Comparison of ENCODE assay signal across 12 cellular contexts in genomic region chr2:238376884-238377391, GRCh38. TPM values are rescaled to one million over a fixed set of nuclear protein-coding genes. Genes with fewer than 3 reads are reported as not detected.
DNase-seq lines count a peak whose midpoint lies in the region; ATAC-seq lines count a peak whose summit lies in the region.
"Had no signal": no experiment of that assay in that cellular context is flagged by ENCODE, and none has a peak within 500 bp of the region (broad histone marks: within the 10 kb centered on the region; RNA-seq: fewer than 3 reads in every experiment).

No MANE protein-coding gene starts in this region.

- H3K36me3 Mint-ChIP-seq in activated CD8-positive, alpha-beta memory T cell treated with anti-CD3 and anti-CD28 coated beads, Interleukin-2, amount 10 ng/mL, durations not matched to agents 7 days and 5 days, result peaks cover 5% of the 10 kb centered on the region

- CTCF ChIA-PET in activated CD8-positive, alpha-beta memory T cell treated with anti-CD3 and anti-CD28 coated beads, Interleukin-2, amount 10 ng/mL, durations not matched to agents 7 days and 5 days (lab: Charles Lee), result interaction anchor here (0.7 to 1.9 kb wide), 5 partner anchors 10 to 87 kb away, joined by 3 to 8 read pairs (median 3); no protein-coding TSS in a partner anchor

- peak overlapping the region; percentile 8 for H3K27ac ChIP-seq in epithelial cell of prostate
- H3K27ac ChIP-seq: A549 had no signal

- no peak overlapping the region for H3K4me3 Mint-ChIP-seq in activated CD8-positive, alpha-beta memory T cell treated with anti-CD3 and anti-CD28 coated beads, Interleukin-2, amount 10 ng/mL, durations not matched to agents 7 days and 5 days

- peak; percentile 54 for DNase-seq in activated CD8-positive, alpha-beta memory T cell treated with anti-CD3 and anti-CD28 coated beads, Interleukin-2, amount 10 ng/mL, durations not matched to agents 7 days and 5 days
- DNase-seq in activated CD8-positive, alpha-beta memory T cell treated with anti-CD3 and anti-CD28 coated beads, Interleukin-2, amount 50 U/mL, for 48 hours, result no peak
- DNase-seq in SKM-1 (lab: John Stamatoyannopoulos, UW; ENCODE audit: unreplicated experiment) (peak; percentile 80), epithelial cell of prostate (ENCODE audit: low read depth, low spot score) (no peak), HuH-7 (ENCODE audit: low spot score) (no peak), iPS-NIHi7 (ENCODE audit: extremely low spot score) (no peak), hepatic stellate cell (ENCODE audit: low spot score) (no peak)
- DNase-seq in stimulated activated naive CD8-positive, alpha-beta T cell treated with anti-CD3 and anti-CD28 coated beads, Interleukin-15, Interleukin-2, amounts not matched to agents 100 U/mL and 50 U/mL, for 24 hours, result no peak
- DNase-seq: central memory CD4-positive, alpha-beta T cell; NCI-H2171 treated with DMSO at 0.1 percent for 48 hours; SK-N-SH had no signal

- H3K27ac Mint-ChIP-seq in activated CD8-positive, alpha-beta memory T cell treated with anti-CD3 and anti-CD28 coated beads, Interleukin-2, amount 10 ng/mL, durations not matched to agents 7 days and 5 days, result no peak overlapping the region

- H3K4me1 Mint-ChIP-seq in activated CD8-positive, alpha-beta memory T cell treated with anti-CD3 and anti-CD28 coated beads, Interleukin-2, amount 10 ng/mL, durations not matched to agents 7 days and 5 days, result peaks cover 41% of the 10 kb centered on the region

- no peaks in the 10 kb centered on the region for H3K9me3 Mint-ChIP-seq in activated CD8-positive, alpha-beta memory T cell treated with anti-CD3 and anti-CD28 coated beads, Interleukin-2, amount 10 ng/mL, durations not matched to agents 7 days and 5 days (ENCODE audit: low read depth)

- peak; percentile 74 for ATAC-seq in activated CD8-positive, alpha-beta memory T cell treated with anti-CD3 and anti-CD28 coated beads, Interleukin-2, amount 10 ng/mL, durations not matched to agents 7 days and 5 days
- peak; percentile 36 for ATAC-seq in stimulated activated naive CD8-positive, alpha-beta T cell treated with anti-CD3 and anti-CD28 coated beads, Interleukin-15, Interleukin-2, amounts not matched to agents 100 U/mL and 50 U/mL, for 24 hours
- ATAC-seq: A549 had no signal

- H3K27me3 Mint-ChIP-seq in activated CD8-positive, alpha-beta memory T cell treated with anti-CD3 and anti-CD28 coated beads, Interleukin-2, amount 10 ng/mL, durations not matched to agents 7 days and 5 days, result no peaks in the 10 kb centered on the region

RNA-seq across cellular contexts. Expression of gene ASB1, which starts 49.8 kb away (rescaled TPM):
- 10 to 100 TPM; 34.5 to 35.6 TPM for total RNA-seq in activated CD8-positive, alpha-beta memory T cell treated with anti-CD3 and anti-CD28 coated beads, Interleukin-2, amount 10 ng/mL, durations not matched to agents 7 days and 5 days

RNA-seq across cellular contexts. Expression of gene TRAF3IP1, which starts 56.6 kb away (rescaled TPM):
- 1 to 10 TPM; 6.8 to 8.8 TPM for total RNA-seq in activated CD8-positive, alpha-beta memory T cell treated with anti-CD3 and anti-CD28 coated beads, Interleukin-2, amount 10 ng/mL, durations not matched to agents 7 days and 5 days

Comparison
In these comparisons a context has a peak if more than half of its experiments do, and no peak if none do; other contexts are left out.
1. DNase-seq: peak in activated CD8-positive, alpha-beta memory T cell treated with anti-CD3 and anti-CD28 coated beads, Interleukin-2, amount 10 ng/mL, durations not matched to agents 7 days and 5 days (single experiment) and SKM-1 (single experiment); none in activated CD8-positive, alpha-beta memory T cell treated with anti-CD3 and anti-CD28 coated beads, Interleukin-2, amount 50 U/mL, for 48 hours (single experiment), epithelial cell of prostate (single experiment), stimulated activated naive CD8-positive, alpha-beta T cell treated with anti-CD3 and anti-CD28 coated beads, Interleukin-15, Interleukin-2, amounts not matched to agents 100 U/mL and 50 U/mL, for 24 hours (single experiment), HuH-7 (single experiment), iPS-NIHi7 (single experiment) and hepatic stellate cell (single experiment).